Comparison of ENCODE assay signal across 7 cellular contexts in the genomic region with DNA sequence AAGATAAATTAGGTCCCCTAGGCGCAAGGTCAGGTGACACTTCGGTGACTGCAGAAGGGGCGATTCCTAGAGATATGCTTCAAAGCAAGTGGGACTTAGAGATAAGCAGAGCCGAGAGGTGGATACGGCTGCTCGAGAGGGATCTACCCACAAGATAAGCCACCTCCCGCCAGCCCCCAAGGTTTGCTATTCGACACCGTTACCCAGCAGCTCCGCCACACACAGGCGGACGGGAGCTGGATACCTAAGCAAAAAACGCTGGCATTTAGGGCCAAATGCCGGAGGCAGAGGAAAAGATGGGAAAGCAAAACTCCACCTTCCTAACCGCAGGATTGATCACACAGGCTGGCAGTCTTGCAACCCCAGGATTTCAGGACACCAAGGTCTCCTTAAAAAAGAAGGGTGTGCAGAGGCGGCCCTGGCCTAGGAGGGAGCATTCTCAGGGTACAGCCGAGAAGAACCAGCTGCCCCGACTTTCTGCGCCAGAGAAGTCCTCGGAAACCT. TPM values are rescaled to one million over a fixed set of nuclear protein-coding genes. Genes with fewer than 3 reads are reported as not detected.
DNase-seq lines count a peak whose midpoint lies in the region; ATAC-seq and TF ChIP-seq lines count a peak whose summit lies in the region.

No MANE protein-coding gene starts in this region.

- H3K9me3 ChIP-seq in PC-3 (ENCODE audit: low read length): no peaks in the 10 kb centered on the region
- H3K9me3 ChIP-seq in body of pancreas: no peaks in the 10 kb centered on the region
- H3K9me3 ChIP-seq in right lobe of liver: no peaks in the 10 kb centered on the region
- H3K9me3 ChIP-seq in stomach: no peaks in the 10 kb centered on the region

- no peak for TF ChIP-seq CTCF in GM23338 (conservative IDR thresholded peaks at IDR 0.05; ENCODE audit: low read depth in 2 of 2)
- no peak for TF ChIP-seq CTCF in PC-3 (conservative IDR thresholded peaks at IDR 0.05; ENCODE audit: low read depth, low read length)
- TF ChIP-seq CTCF in body of pancreas (IDR thresholded peaks at IDR 0.05): no peak
- TF ChIP-seq CTCF in right lobe of liver (IDR thresholded peaks at IDR 0.05): no peak
- no peak for TF ChIP-seq CTCF in stomach (IDR thresholded peaks at IDR 0.05)

- peaks cover 32% of the 10 kb centered on the region for H4K20me1 ChIP-seq in GM23338 (replicated peaks; ENCODE audit: insufficient read depth)
- H4K20me1 ChIP-seq in PC-3 (ENCODE audit: low read length): peaks cover 33% of the 10 kb centered on the region

- TF ChIP-seq POLR2A in body of pancreas (IDR thresholded peaks at IDR 0.05): no peak
- TF ChIP-seq POLR2A in right lobe of liver (IDR thresholded peaks at IDR 0.05): no peak
- no peak for TF ChIP-seq POLR2A in stomach (IDR thresholded peaks at IDR 0.05)

- H3K36me3 Mint-ChIP-seq in GM23338 (ENCODE audit: low read depth): peaks cover 48% of the 10 kb centered on the region

- ATAC-seq in GM23338: no peak
- no peak for ATAC-seq in PC-3
- no peak for ATAC-seq in body of pancreas
- no peak for ATAC-seq in right lobe of liver

- no peaks in the 10 kb centered on the region for H3K27me3 ChIP-seq in GM23338 (ENCODE audit: insufficient read depth)
- H3K27me3 ChIP-seq in PC-3 (ENCODE audit: low read length): no peaks in the 10 kb centered on the region
- H3K27me3 ChIP-seq in body of pancreas: no peaks in the 10 kb centered on the region
- no peaks in the 10 kb centered on the region for H3K27me3 ChIP-seq in right lobe of liver
- no peaks in the 10 kb centered on the region for H3K27me3 ChIP-seq in stomach

- POLR2A ChIA-PET in PC-3 (lab: Charles Lee; ENCODE audit: unreplicated experiment): interaction anchor here (0.7 to 1.7 kb wide), 4 partner anchors 46 to 150 kb away, joined by 3 to 11 read pairs (median 9); a partner anchor contains a TSS

- H3K27me3 Mint-ChIP-seq in GM23338 (ENCODE audit: insufficient read depth, low read depth, poor library complexity): peaks cover 26% of the 10 kb centered on the region

- H3K9me2 ChIP-seq in GM23338 (ENCODE audit: insufficient read depth) (0 out of 2 replicates have a peak, but pooled peaks cover 4% of the 10 kb centered on the region), PC-3 (replicated peaks; ENCODE audit: low read length) (no peaks in the 10 kb centered on the region)

- no peak for TF ChIP-seq EP300 in stomach (IDR thresholded peaks at IDR 0.05)

- BruUV-seq in PC-3 (replicated peaks; lab: Mats Ljungman, UMichigan): no TSS peak

- peaks cover 2% of the 10 kb centered on the region; the same call in 2 of the 3 replicates for H3K9me3 Mint-ChIP-seq in GM23338

- H3K4me3 ChIP-seq in GM23338: peak overlapping the region; percentile 100
- peak overlapping the region; percentile 95 for H3K4me3 ChIP-seq in PC-3 (ENCODE audit: low read length)
- peak overlapping the region; percentile 72 to 89 for H3K4me3 ChIP-seq in body of pancreas
- H3K4me3 ChIP-seq in right lobe of liver: peak overlapping the region; percentile 60 to 98 (median 87)
- peak overlapping the region; percentile 94 to 98 (median 96) for H3K4me3 ChIP-seq in stomach

- peak overlapping the region; percentile 91 for H3K27ac Mint-ChIP-seq in GM23338

- H2AFZ ChIP-seq in GM23338 (no peak overlapping the region), PC-3 (ENCODE audit: low read length) (no peak overlapping the region)

- H3K79me2 ChIP-seq in GM23338 (replicated peaks; ENCODE audit: insufficient read depth) (peaks cover 43% of the 10 kb centered on the region), PC-3 (ENCODE audit: low read length) (peaks cover 64% of the 10 kb centered on the region)

- peaks cover 37% of the 10 kb centered on the region for H3K4me1 ChIP-seq in GM23338 (ENCODE audit: insufficient read depth)
- peaks cover 48% of the 10 kb centered on the region for H3K4me1 ChIP-seq in PC-3 (ENCODE audit: insufficient read depth, low read length)
- peaks cover 75% of the 10 kb centered on the region for H3K4me1 ChIP-seq in body of pancreas
- peaks cover 0 to 63% (median 22%) of the 10 kb centered on the region in 4 donors for H3K4me1 ChIP-seq in right lobe of liver
- peaks cover 70 to 79% (median 78%) of the 10 kb centered on the region in 4 donors for H3K4me1 ChIP-seq in stomach

- H3K4me2 ChIP-seq in GM23338 (peak overlapping the region; percentile 100), PC-3 (ENCODE audit: low read length) (peak overlapping the region; percentile 93)

- peaks cover 34% of the 10 kb centered on the region for H3F3A ChIP-seq in GM23338 (replicated peaks; ENCODE audit: low read depth)
- H3F3A ChIP-seq in PC-3 (ENCODE audit: low read length, unreplicated experiment): peaks cover 6% of the 10 kb centered on the region

- H3K4me3 Mint-ChIP-seq in GM23338: peak overlapping the region; percentile 95

- H3K27ac ChIP-seq in GM23338 (ENCODE audit: low read depth) (peak overlapping the region; percentile 97), PC-3 (ENCODE audit: low read length) (peak overlapping the region; percentile 88), body of pancreas (peak overlapping the region; percentile 97 to 99 (median 98)), right lobe of liver (peak overlapping the region; percentile 93), stomach (peak overlapping the region; percentile 99 to 100 (median 99))

- intact Hi-C loops in PC-3 (cut with micrococcal nuclease) (loop anchor here (1.0 kb wide), 2 partner anchors 59 to 79 kb away; no protein-coding TSS in a partner anchor), body of pancreas (cut with DNase I) (no loop called here), right lobe of liver (cut with DNase I) (no loop called here), stomach (cut with DNase I; ENCODE audit: low total_unique reads) (no loop called here)

- H3K36me3 ChIP-seq in GM23338 (ENCODE audit: insufficient read depth) (peaks cover 27% of the 10 kb centered on the region), PC-3 (ENCODE audit: low read depth, low read length) (peaks cover 32% of the 10 kb centered on the region), body of pancreas (replicated peaks in 1 of 2; ENCODE audit: insufficient read depth in 1 of 2, low read depth in 2 of 2) (peaks cover 0 to 13% of the 10 kb centered on the region in 2 donors), right lobe of liver (peaks cover 0 to 28% (median 14%) of the 10 kb centered on the region in 4 donors), stomach (peaks cover 20 to 42% (median 40%) of the 10 kb centered on the region in 4 donors)

- CTCF ChIA-PET in PC-3 (lab: Charles Lee): no interaction called here

- WGBS in body of pancreas, 2 donors: 0 to 1% methylated on average over 16 to 20 of the region's 20 CpGs
- WGBS in right lobe of liver (ENCODE audit: insufficient coverage, low coverage, low lambda C conversion rate, missing lambda C conversion rate): 0% methylated on average over 10 of the region's 20 CpGs
- WGBS in stomach, 5 donors: 0 to 1% (median 0%) methylated on average over 15 to 20 of the region's 20 CpGs

- peaks cover 39% of the 10 kb centered on the region for H3K4me1 Mint-ChIP-seq in GM23338

- peak; percentile 30 for DNase-seq in GM23338 (ENCODE audit: low spot score)
- peak; percentile 49 for DNase-seq in PC-3
- peak in 2 of 4 donors; percentile 33 to 46 for DNase-seq in body of pancreas
- DNase-seq in right lobe of liver: peak; percentile 47 to 56 (median 53)
- no peak for DNase-seq in stomach
- no peak for DNase-seq in NCI-H446 (lab: John Stamatoyannopoulos, UW)
- DNase-seq in HuH-7.5 (ENCODE audit: low spot score): no peak

- H3K9ac ChIP-seq in PC-3 (ENCODE audit: low read length): peak overlapping the region; percentile 96

RNA-seq across cellular contexts. Expression of a gene that starts 0.7 kb away (rescaled TPM):
- total RNA-seq in GM23338 (2014; rRNA removed; shearing (Covaris generic)): 718 and 839 TPM in 2 replicates
- polyA plus RNA-seq in GM23338 (2016; fragmentation: Nextera tagmentation; extraction: Ambion mirVana) (2,531 and 2,750 TPM in 2 replicates), stomach (1,000 to 10,000 TPM; 4,996 to 8,523 (median 5,775) TPM)
- total RNA-seq in PC-3 (2014; rRNA removed) (1,927 and 1,937 TPM in 2 replicates), body of pancreas (1,000 to 10,000 TPM; 1,333 to 1,363 TPM), right lobe of liver (1,000 to 10,000 TPM; 1,131 to 2,981 (median 2,140) TPM), stomach (1,000 to 10,000 TPM in 4 of 5 donors, 100 to 1,000 TPM in 1; 703 to 2,177 (median 1,757) TPM)

RNA-seq across cellular contexts. Expression of a gene that starts 16.6 kb away (rescaled TPM):
- 0.35 and 0.89 TPM in 2 replicates for total RNA-seq in GM23338 (2014; rRNA removed; shearing (Covaris generic))
- polyA plus RNA-seq in GM23338 (2016; fragmentation: Nextera tagmentation; extraction: Ambion mirVana) (0.44 and 0.75 TPM in 2 replicates), stomach (1 to 10 TPM; 3.4 to 3.8 (median 3.7) TPM)
- total RNA-seq in PC-3 (2014; rRNA removed) (0.22 TPM in 1 of 2 replicates, not detected in the other), body of pancreas (1 to 10 TPM; 1.6 to 2.6 TPM), right lobe of liver (1 to 10 TPM in 3 of 6 experiments, under 1 TPM in 3; 0.55 to 2.3 (median 0.91) TPM), stomach (10 to 100 TPM in 2 of 5 donors, 1 to 10 TPM in 2, not detected in 1; 1.2 to 27.4 (median 6.6) TPM)

RNA-seq across cellular contexts. Expression of a gene that starts 49.4 kb away (rescaled TPM):
- 2.7 and 4.0 TPM in 2 replicates for total RNA-seq in GM23338 (2014; rRNA removed; shearing (Covaris generic))
- polyA plus RNA-seq in GM23338 (2016; fragmentation: Nextera tagmentation; extraction: Ambion mirVana) (3.4 and 3.9 TPM in 2 replicates), stomach (10 to 100 TPM in 2 of 3 donors, 1 to 10 TPM in 1; 5.3 to 13.3 (median 11.6) TPM)
- total RNA-seq in PC-3 (2014; rRNA removed) (6.6 and 7.9 TPM in 2 replicates), body of pancreas (10 to 100 TPM in 1 of 2 donors, 1 to 10 TPM in 1; 5.4 to 11.5 TPM), right lobe of liver (1 to 10 TPM; 3.2 to 9.1 (median 4.2) TPM), stomach (10 to 100 TPM in 2 of 5 donors, 1 to 10 TPM in 1, under 1 TPM in 1, not detected in 1; 0.58 to 12.8 (median 7.1) TPM)

Comparison
In these comparisons a context has a peak if more than half of its experiments do, and no peak if none do; other contexts are left out.
1. DNase-seq: peak in GM23338 (single experiment), PC-3 (single experiment) and right lobe of liver (3 of 3); none in stomach (single experiment), NCI-H446 (0 of 2) and HuH-7.5 (single experiment).
2. Peak in every context shown above with its lines, with median percentiles within 50 percentile points of each other: H3K27ac ChIP-seq and H3K4me3 ChIP-seq.